26 cellular contexts compared by ENCODE assay signal in genomic region chr14:39122330-39123138, GRCh38. TPM values are rescaled to one million over a fixed set of nuclear protein-coding genes. Genes with fewer than 3 reads are reported as not detected.
DNase-seq lines count a peak whose midpoint lies in the region; ATAC-seq, FAIRE-seq and TF ChIP-seq lines count a peak whose summit lies in the region.
"Had no signal": no experiment of that assay in that cellular context is flagged by ENCODE, and none has a peak within 500 bp of the region (broad histone marks: within the 10 kb centered on the region; RNA-seq: fewer than 3 reads in every experiment).

No MANE protein-coding gene starts in this region.

- H2BK15ac ChIP-seq in mesenchymal stem cell (ENCODE audit: low read depth, poor library complexity, severe bottlenecking): no peak overlapping the region

- CTCF ChIA-PET in GM12878 (lab: Yijun Ruan, JAX): interaction anchor here (1.2 kb wide), 1 partner anchor 10 kb away, joined by 3 read pairs; no protein-coding TSS in a partner anchor

- H3K9ac ChIP-seq in GM12878 (ENCODE audit: control insufficient read depth, insufficient read depth, low read length) (no peak overlapping the region), mesenchymal stem cell (ENCODE audit: low read length) (peak overlapping the region; percentile 72), subcutaneous abdominal adipose tissue (ENCODE audit: low read length in 5 of 5) (peak overlapping the region in 2 of 5 donors; percentile 22 to 56)
- H3K9ac ChIP-seq: KMS-11 had no signal

- H4K91ac ChIP-seq in mesenchymal stem cell (ENCODE audit: low read length): no peak overlapping the region

- RAD21 ChIA-PET in GM12878 (lab: Charles Lee; ENCODE audit: unreplicated experiment): no interaction called here

- H3K14ac ChIP-seq in mesenchymal stem cell (ENCODE audit: low read length in 2 of 2): no peak overlapping the region

- no peak for TF ChIP-seq CTCF in GM12878 (IDR thresholded peaks at IDR 0.05 in 2 of 3, conservative IDR thresholded peaks at IDR 0.05 in 1 of 3; ENCODE audit: control insufficient read depth in 2 of 3, extremely low read depth in 1 of 3, insufficient read depth in 1 of 3, low read depth in 3 of 3, low read length in 3 of 3)

- H3K27me3 ChIP-seq in GM12878 (replicated peaks in 1 of 2; ENCODE audit: control insufficient read depth in 2 of 2, insufficient read depth in 2 of 2, low read length in 1 of 2) (no peaks in the 10 kb centered on the region), mesenchymal stem cell (ENCODE audit: control insufficient read depth in 1 of 2, insufficient read depth in 1 of 2, low read length in 2 of 2) (no peaks in the 10 kb centered on the region), subcutaneous abdominal adipose tissue (ENCODE audit: control insufficient read depth in 5 of 5, insufficient read depth in 4 of 5, low read length in 5 of 5) (no peaks in the 10 kb centered on the region)

- H3K79me1 ChIP-seq in mesenchymal stem cell (replicated peaks; ENCODE audit: low read length, poor library complexity, severe bottlenecking): peaks cover 8% of the 10 kb centered on the region

- no peak overlapping the region for H2BK5ac ChIP-seq in mesenchymal stem cell (ENCODE audit: low read depth, low read length, poor library complexity, severe bottlenecking)

- H3K4me2 ChIP-seq in GM12878 (ENCODE audit: control insufficient read depth, insufficient read depth): no peak overlapping the region
- H3K4me2 ChIP-seq in mesenchymal stem cell (ENCODE audit: low read length, poor library complexity, severe bottlenecking): no peak overlapping the region
- H3K4me2 ChIP-seq: GM23338, KMS-11 had no signal

- no peak overlapping the region for H3K4ac ChIP-seq in mesenchymal stem cell (ENCODE audit: low read depth in 1 of 2, low read length in 2 of 2)

- H3K23ac ChIP-seq in mesenchymal stem cell (ENCODE audit: low read length in 2 of 2): no peak overlapping the region

- H2BK12ac ChIP-seq in mesenchymal stem cell (ENCODE audit: low read length in 2 of 2): no peak overlapping the region

- H3K9me3 ChIP-seq in GM12878 (replicated peaks; ENCODE audit: control insufficient read depth, insufficient read depth, low read length) (no peaks in the 10 kb centered on the region; the same call in 2 of the 3 replicates), mesenchymal stem cell (ENCODE audit: control insufficient read depth, low read length) (no peaks in the 10 kb centered on the region), subcutaneous abdominal adipose tissue (ENCODE audit: control insufficient read depth in 5 of 5, low read length in 5 of 5) (no peaks in the 10 kb centered on the region)
- H3K9me3 ChIP-seq: HAP-1 had no signal

- no peak for TF ChIP-seq EP300 in GM12878 (IDR thresholded peaks at IDR 0.05; ENCODE audit: borderline replicate concordance in 1 of 2, control insufficient read depth in 1 of 2, low read depth in 2 of 2, low read length in 2 of 2)

- in situ Hi-C loops in GM12878 (cut with MboI): no loop called here

- 96% methylated on average over 3 of the region's 3 CpGs for whole genome bisulfite sequencing in GM12878 (ENCODE audit: insufficient coverage, insufficient replicate concordance, low lambda C conversion rate, missing lambda C conversion rate)
- 100% methylated on average over 2 of the region's 3 CpGs for WGBS in mesenchymal stem cell

- H3K4me3 ChIP-seq in GM12878 (no peak overlapping the region), mesenchymal stem cell (ENCODE audit: insufficient read depth in 1 of 2, low read depth in 1 of 2, low read length in 2 of 2) (peak overlapping the region in 1 of 2 experiments; percentile 19), subcutaneous abdominal adipose tissue (ENCODE audit: low read depth in 1 of 5, low read length in 5 of 5) (no peak overlapping the region)
- H3K4me3 ChIP-seq: GM23338, HAP-1 had no signal

- ATAC-seq in GM12878: no peak
- ATAC-seq in GM21515 (IDR thresholded peaks at IDR 0.05; ENCODE audit: unreplicated experiment): no peak
- ATAC-seq in HG03469 (IDR thresholded peaks at IDR 0.05; ENCODE audit: unreplicated experiment): no peak
- ATAC-seq in GM21576 (IDR thresholded peaks at IDR 0.05; ENCODE audit: unreplicated experiment): no peak
- ATAC-seq: GM23338, Panc1, SK-N-SH treated with all-trans-retinoic acid at 6 μM for 48 hours had no signal

- H3K79me2 ChIP-seq in GM12878 (ENCODE audit: control insufficient read depth, insufficient read depth, low read length): no peaks in the 10 kb centered on the region

- no peak for TF ChIP-seq RAD21 in GM12878 (IDR thresholded peaks at IDR 0.05; ENCODE audit: insufficient read depth, low read depth, low read length)

- POLR2A ChIA-PET in GM12878 (lab: Charles Lee): no interaction called here

- no peaks in the 10 kb centered on the region for H4K20me1 ChIP-seq in GM12878 (ENCODE audit: control insufficient read depth, insufficient read depth)

- no peak for TF ChIP-seq POLR2A in GM12878 (IDR thresholded peaks at IDR 0.05; ENCODE audit: low read depth, low read length)

- H2AFZ ChIP-seq in GM12878 (ENCODE audit: control insufficient read depth, low read depth, low read length) (no peak overlapping the region), mesenchymal stem cell (ENCODE audit: low read depth, low read length) (no peak overlapping the region)
- H2AFZ ChIP-seq: GM23338 had no signal

- H2BK120ac ChIP-seq in mesenchymal stem cell (ENCODE audit: low read depth, low read length): no peak overlapping the region

- no peak overlapping the region for H3K18ac ChIP-seq in mesenchymal stem cell (ENCODE audit: low read depth in 1 of 2, low read length in 2 of 2)

- H3K4me1 ChIP-seq in GM12878 (ENCODE audit: control insufficient read depth, insufficient read depth, low read length) (no peaks in the 10 kb centered on the region), mesenchymal stem cell (ENCODE audit: control insufficient read depth, insufficient read depth, low read depth, low read length) (no peaks in the 10 kb centered on the region), subcutaneous abdominal adipose tissue (ENCODE audit: control insufficient read depth in 5 of 5, insufficient read depth in 5 of 5, low read length in 5 of 5) (peaks cover 0 to 19% (median 9%) of the 10 kb centered on the region in 5 donors)

- SMC1A ChIA-PET in GM12878 (lab: Charles Lee; ENCODE audit: uncharacterized antibody, unreplicated experiment): no interaction called here

- no peak for FAIRE-seq in GM12878 (lab: Jason Lieb, UNC)
- FAIRE-seq: A204.1, D721Med had no signal

- no peak overlapping the region for H4K8ac ChIP-seq in mesenchymal stem cell (ENCODE audit: low read length)

- peak; percentile 47 for DNase-seq in GM04503 (ENCODE audit: low read depth)
- no peak for DNase-seq in GM12878 (ENCODE audit: low read depth, low spot score)
- no peak for DNase-seq in mesenchymal stem cell
- DNase-seq in cerebellar nuclear complex (lab: John Stamatoyannopoulos, UW): no peak
- DNase-seq: DMS53; GDM1; IMR-90; NCI-H1105; NCI-H146; NCI-H2029; NCI-H226; NCI-H524; NCI-H774; NK-92 treated with Interleukin-12 subunit alpha and Interleukin-12 subunit beta, amount 100 ng/mL, for 24 hours; SIG-M5 had no signal

- H3K27ac ChIP-seq in GM12878 (ENCODE audit: control insufficient read depth, insufficient read depth) (no peak overlapping the region), mesenchymal stem cell (ENCODE audit: low read length, poor library complexity, severe bottlenecking) (no peak overlapping the region), subcutaneous abdominal adipose tissue (ENCODE audit: low read depth, low read length) (peak overlapping the region; percentile 85)
- H3K27ac ChIP-seq: KMS-11 had no signal

- BruUV-seq in GM12878 (replicated peaks; lab: Mats Ljungman, UMichigan): TSS peak; percentile 25

- intact Hi-C loops in GM12878 (cut with micrococcal nuclease; ENCODE audit: unreplicated experiment): no loop called here

- H3K36me3 ChIP-seq in GM12878 (ENCODE audit: control insufficient read depth in 2 of 2, insufficient read depth in 2 of 2, low read length in 1 of 2) (peaks cover 0 to 33% of the 10 kb centered on the region in 2 experiments; a peak in 3 of 4 replicates), mesenchymal stem cell (ENCODE audit: control insufficient read depth in 1 of 2, insufficient read depth in 2 of 2, low read depth in 1 of 2, low read length in 2 of 2) (peaks cover 10 to 57% of the 10 kb centered on the region in 2 experiments), subcutaneous abdominal adipose tissue (ENCODE audit: control insufficient read depth in 5 of 5, insufficient read depth in 5 of 5, low read length in 5 of 5) (peaks cover 22 to 54% (median 27%) of the 10 kb centered on the region in 5 donors)

- H2AK5ac ChIP-seq in mesenchymal stem cell (ENCODE audit: low read length, severe bottlenecking): no peak overlapping the region

RNA-seq across cellular contexts. Expression of gene GEMIN2, which starts 8.4 kb away (rescaled TPM):
- 35.1 and 36.7 TPM in 2 replicates for total RNA-seq in GM12878 (2013; cell fraction: nucleolus; rRNA removed)
- total RNA-seq in GM12878 (2014; rRNA removed) (38.0 and 44.4 TPM in 2 replicates), GM12878 (2014; rRNA removed; fragmentation: Illumina TruSeq; extraction: Trizol) (37.4 and 38.8 TPM in 2 replicates), GM12878 (2021) (25.9 and 28.4 TPM in 2 replicates)
- polyA plus RNA-seq in GM12878 (2011; ENCODE audit: low read depth): 11.8 TPM
- polyA plus RNA-seq in GM12878 (2011; rRNA removed) (45.0 and 67.0 TPM in 2 replicates), GM12878 (2014; fragmentation: Illumina TruSeq; extraction: Trizol) (37.3 and 38.0 TPM in 2 replicates), GM12878 (2014; fragmentation: Nextera tagmentation; extraction: Ambion mirVana) (10 to 100 TPM; 51.5 to 69.3 TPM), GM12878 (2014; rRNA removed) (32.0 and 48.3 TPM in 2 replicates), GM12878 (2016; fragmentation: Nextera tagmentation; extraction: Ambion mirVana) (10 to 100 TPM; 47.3 to 52.6 TPM)
- 24.2 TPM in 2 replicates for polyA plus RNA-seq in GM12878 (2011; cell fraction: cytosol; rRNA removed)
- polyA plus RNA-seq in GM12878 (2011; cell fraction: nucleus; rRNA removed): 24.0 and 37.2 TPM in 2 replicates
- polyA plus RNA-seq in GM12878 (2012): 21.1 and 23.5 TPM in 2 replicates
- polyA minus RNA-seq in GM12878 (2011; rRNA and poly(A)+ RNA removed): 13.7 and 13.8 TPM in 2 replicates
- polyA minus RNA-seq in GM12878 (2011; cell fraction: cytosol; rRNA and poly(A)+ RNA removed): 6.4 and 8.5 TPM in 2 replicates
- 10.9 and 14.5 TPM in 2 replicates for polyA minus RNA-seq in GM12878 (2011; cell fraction: nucleus; rRNA and poly(A)+ RNA removed)
- 4.4 TPM for polyA plus RNA-seq in mesenchymal stem cell (2013, experiment 1 of 2)
- polyA plus RNA-seq in mesenchymal stem cell (2013, experiment 2 of 2): 4.8 TPM

RNA-seq across cellular contexts. Expression of gene SEC23A, which starts 19.5 kb away (rescaled TPM):
- 140 and 163 TPM in 2 replicates for total RNA-seq in GM12878 (2013; cell fraction: nucleolus; rRNA removed)
- total RNA-seq in GM12878 (2014; rRNA removed) (42.9 and 50.0 TPM in 2 replicates), GM12878 (2014; rRNA removed; fragmentation: Illumina TruSeq; extraction: Trizol) (49.8 and 58.8 TPM in 2 replicates), GM12878 (2021) (34.2 and 37.4 TPM in 2 replicates)
- polyA plus RNA-seq in GM12878 (2011; ENCODE audit: low read depth): 15.2 TPM
- polyA plus RNA-seq in GM12878 (2011; rRNA removed) (63.8 and 107 TPM in 2 replicates), GM12878 (2014; fragmentation: Illumina TruSeq; extraction: Trizol) (28.4 and 35.8 TPM in 2 replicates), GM12878 (2014; fragmentation: Nextera tagmentation; extraction: Ambion mirVana) (10 to 100 TPM; 13.6 to 15.2 TPM), GM12878 (2014; rRNA removed) (19.0 and 26.7 TPM in 2 replicates), GM12878 (2016; fragmentation: Nextera tagmentation; extraction: Ambion mirVana) (10 to 100 TPM; 40.3 to 42.1 TPM)
- 31.9 and 51.1 TPM in 2 replicates for polyA plus RNA-seq in GM12878 (2011; cell fraction: cytosol; rRNA removed)
- polyA plus RNA-seq in GM12878 (2011; cell fraction: nucleus; rRNA removed): 26.5 and 34.9 TPM in 2 replicates
- 23.7 and 25.3 TPM in 2 replicates for polyA plus RNA-seq in GM12878 (2012)
- 110 and 139 TPM in 2 replicates for polyA minus RNA-seq in GM12878 (2011; rRNA and poly(A)+ RNA removed)
- polyA minus RNA-seq in GM12878 (2011; cell fraction: cytosol; rRNA and poly(A)+ RNA removed): 51.1 and 56.1 TPM in 2 replicates
- polyA minus RNA-seq in GM12878 (2011; cell fraction: nucleus; rRNA and poly(A)+ RNA removed): 49.6 and 69.8 TPM in 2 replicates
- 147 TPM for polyA plus RNA-seq in mesenchymal stem cell (2013, experiment 1 of 2)
- 143 TPM for polyA plus RNA-seq in mesenchymal stem cell (2013, experiment 2 of 2)

RNA-seq across cellular contexts. Expression of gene TRAPPC6B, which starts 47.6 kb away (rescaled TPM):
- total RNA-seq in GM12878 (2013; cell fraction: nucleolus; rRNA removed): 35.5 and 36.2 TPM in 2 replicates
- total RNA-seq in GM12878 (2014; rRNA removed) (11.7 and 16.7 TPM in 2 replicates), GM12878 (2014; rRNA removed; fragmentation: Illumina TruSeq; extraction: Trizol) (15.0 and 15.3 TPM in 2 replicates), GM12878 (2021) (17.5 and 18.7 TPM in 2 replicates)
- polyA plus RNA-seq in GM12878 (2011; ENCODE audit: low read depth): 10.7 TPM
- polyA plus RNA-seq in GM12878 (2011; rRNA removed) (23.0 and 37.2 TPM in 2 replicates), GM12878 (2014; fragmentation: Illumina TruSeq; extraction: Trizol) (19.9 and 22.0 TPM in 2 replicates), GM12878 (2014; fragmentation: Nextera tagmentation; extraction: Ambion mirVana) (1 to 10 TPM; 3.6 to 4.2 TPM), GM12878 (2014; rRNA removed) (15.8 and 22.2 TPM in 2 replicates), GM12878 (2016; fragmentation: Nextera tagmentation; extraction: Ambion mirVana) (10 to 100 TPM; 21.0 to 22.9 TPM)
- 6.4 and 9.0 TPM in 2 replicates for polyA plus RNA-seq in GM12878 (2011; cell fraction: cytosol; rRNA removed)
- polyA plus RNA-seq in GM12878 (2011; cell fraction: nucleus; rRNA removed): 21.5 and 26.1 TPM in 2 replicates
- polyA plus RNA-seq in GM12878 (2012): 11.5 and 11.7 TPM in 2 replicates
- polyA minus RNA-seq in GM12878 (2011; rRNA and poly(A)+ RNA removed): 10.3 and 13.3 TPM in 2 replicates
- polyA minus RNA-seq in GM12878 (2011; cell fraction: cytosol; rRNA and poly(A)+ RNA removed): 5.6 and 8.2 TPM in 2 replicates
- 11.7 and 23.3 TPM in 2 replicates for polyA minus RNA-seq in GM12878 (2011; cell fraction: nucleus; rRNA and poly(A)+ RNA removed)
- polyA plus RNA-seq in mesenchymal stem cell (2013, experiment 1 of 2): 20.0 TPM
- polyA plus RNA-seq in mesenchymal stem cell (2013, experiment 2 of 2): 21.7 TPM

RNA-seq across cellular contexts. Expression of gene PNN, which starts 52.5 kb away (rescaled TPM):
- 109 and 121 TPM in 2 replicates for total RNA-seq in GM12878 (2013; cell fraction: nucleolus; rRNA removed)
- total RNA-seq in GM12878 (2014; rRNA removed): 49.5 and 56.7 TPM in 2 replicates
- 89.7 and 90.4 TPM in 2 replicates for total RNA-seq in GM12878 (2014; rRNA removed; fragmentation: Illumina TruSeq; extraction: Trizol)
- total RNA-seq in GM12878 (2021): 84.9 and 91.7 TPM in 2 replicates
- polyA plus RNA-seq in GM12878 (2011; ENCODE audit: low read depth): 76.4 TPM
- polyA plus RNA-seq in GM12878 (2011; rRNA removed): 46.6 and 67.2 TPM in 2 replicates
- polyA plus RNA-seq in GM12878 (2011; cell fraction: cytosol; rRNA removed): 20.3 and 26.2 TPM in 2 replicates
- 78.7 and 136 TPM in 2 replicates for polyA plus RNA-seq in GM12878 (2011; cell fraction: nucleus; rRNA removed)
- polyA plus RNA-seq in GM12878 (2012): 72.4 and 110 TPM in 2 replicates
- polyA plus RNA-seq in GM12878 (2014; fragmentation: Illumina TruSeq; extraction: Trizol): 166 and 215 TPM in 2 replicates
- 10 to 100 TPM; 44.2 to 55.4 TPM for polyA plus RNA-seq in GM12878 (2014; fragmentation: Nextera tagmentation; extraction: Ambion mirVana)
- 113 and 127 TPM in 2 replicates for polyA plus RNA-seq in GM12878 (2014; rRNA removed)
- polyA plus RNA-seq in GM12878 (2016; fragmentation: Nextera tagmentation; extraction: Ambion mirVana): 100 to 1,000 TPM; 107 to 114 TPM
- 13.8 and 16.1 TPM in 2 replicates for polyA minus RNA-seq in GM12878 (2011; rRNA and poly(A)+ RNA removed)
- polyA minus RNA-seq in GM12878 (2011; cell fraction: cytosol; rRNA and poly(A)+ RNA removed): 6.9 and 7.4 TPM in 2 replicates
- 22.7 and 38.6 TPM in 2 replicates for polyA minus RNA-seq in GM12878 (2011; cell fraction: nucleus; rRNA and poly(A)+ RNA removed)
- 43.5 TPM for polyA plus RNA-seq in mesenchymal stem cell (2013, experiment 1 of 2)
- polyA plus RNA-seq in mesenchymal stem cell (2013, experiment 2 of 2): 41.0 TPM
